Comparison of ENCODE assay signal across 8 cellular contexts in the genomic region with DNA sequence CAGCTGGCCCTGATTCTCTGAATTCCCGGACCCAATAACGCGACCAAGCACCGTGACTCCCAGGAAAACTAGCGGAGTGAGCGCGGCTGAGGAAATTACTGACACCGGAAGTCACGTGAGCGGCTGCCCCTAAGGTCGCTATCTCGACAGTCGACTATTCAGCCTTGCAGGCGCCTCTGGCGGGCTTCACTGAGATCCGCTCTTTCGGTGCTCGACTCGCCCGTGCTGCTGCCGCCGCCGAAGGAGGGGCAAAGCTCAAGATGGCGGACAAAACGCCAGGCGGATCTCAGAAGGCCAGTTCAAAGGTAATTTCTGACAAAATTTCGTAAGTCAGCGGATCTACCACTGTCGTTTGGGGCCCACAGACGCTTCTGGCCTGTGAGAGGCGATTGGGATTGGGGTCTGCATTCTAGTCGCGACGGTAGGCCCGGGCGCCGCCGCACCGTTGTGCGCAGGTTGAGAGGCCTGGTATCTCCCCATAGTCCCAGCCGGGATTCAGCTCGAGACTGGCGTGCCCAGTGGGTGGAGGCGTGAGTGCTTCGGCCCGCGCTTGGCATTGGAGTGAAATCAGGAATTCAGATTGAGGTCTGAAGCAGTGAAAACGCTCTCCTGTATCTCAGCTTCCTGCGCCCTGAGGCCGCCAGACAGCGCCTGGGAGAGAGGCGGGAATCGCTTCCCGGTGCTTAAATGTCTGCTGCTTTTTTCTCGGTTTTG. TPM values are rescaled to one million over a fixed set of nuclear protein-coding genes. Genes with fewer than 3 reads are reported as not detected.
DNase-seq lines count a peak whose midpoint lies in the region; ATAC-seq, FAIRE-seq and TF ChIP-seq lines count a peak whose summit lies in the region.

A gene (plus strand): TSS at position 202 of the 714 bp plus-strand sequence. CDS start 59 bp downstream, at position 261.

- H3K79me1 ChIP-seq in H1 (ENCODE audit: low read depth, low read length) = no peaks in the 10 kb centered on the region; the same call in 1 of the 2 replicates
- H3K79me1 ChIP-seq in mesenchymal stem cell (replicated peaks; ENCODE audit: low read length, poor library complexity, severe bottlenecking) = peaks cover 2% of the 10 kb centered on the region

- peak within 1 kb of the TSS; percentile 81 to 99 (median 90) for H3K4me3 ChIP-seq in H1 (ENCODE audit: extremely low read depth in 1 of 4, insufficient read depth in 2 of 4, low read depth in 3 of 4, low read length in 4 of 4)
- peak within 1 kb of the TSS; percentile 83 to 98 for H3K4me3 ChIP-seq in mesenchymal stem cell (ENCODE audit: insufficient read depth in 1 of 2, low read depth in 1 of 2, low read length in 2 of 2)

- H3K4ac ChIP-seq in H1 (replicated peaks; ENCODE audit: insufficient read length, low read depth, low read length) (peak within 1 kb of the TSS; percentile 61), mesenchymal stem cell (ENCODE audit: low read depth in 1 of 2, low read length in 2 of 2) (peak within 1 kb of the TSS; percentile 75 to 91)

- DNase-seq in COLO829 (ENCODE audit: low spot score) (peak; percentile 99), HTR-8/SVneo (ENCODE audit: insufficient read length, low spot score) (peak; percentile 94), NOMO-1 treated with dmso at 0.1 percent for 144 hours (lab: John Stamatoyannopoulos, UW; ENCODE audit: unreplicated experiment) (peak; percentile 100), H1 (ENCODE audit: low read depth in 1 of 2, low spot score in 2 of 2) (peak; percentile 86), mesenchymal stem cell (peak; percentile 99)
- peak; percentile 51 to 79 (median 69) for DNase-seq in activated CD8-positive, alpha-beta memory T cell treated with anti-CD3 and anti-CD28 coated beads for 48 hours (ENCODE audit: low read depth in 2 of 3, low spot score in 2 of 3)
- DNase-seq in stimulated activated CD8-positive, alpha-beta memory T cell treated with anti-CD3 and anti-CD28 coated beads, Interleukin-12 subunit alpha, Interleukin-12 subunit beta, amount 100 ng/mL, for 4 hours (ENCODE audit: low read depth) = peak; percentile 84

- H3K27me3 ChIP-seq in H1 (replicated peaks in 1 of 4; ENCODE audit: control insufficient read depth in 3 of 4, extremely low read depth in 1 of 4, insufficient read depth in 3 of 4, low read length in 3 of 4) = no peaks in the 10 kb centered on the region
- no peaks in the 10 kb centered on the region for H3K27me3 ChIP-seq in mesenchymal stem cell (ENCODE audit: control insufficient read depth in 1 of 2, insufficient read depth in 1 of 2, low read length in 2 of 2)

- H2BK5ac ChIP-seq in H1 (ENCODE audit: low read depth, low read length) (peak within 1 kb of the TSS; percentile 97), mesenchymal stem cell (ENCODE audit: low read depth, low read length, poor library complexity, severe bottlenecking) (peak within 1 kb of the TSS; percentile 34)

- H4K5ac ChIP-seq in H1 (ENCODE audit: insufficient read length, low read depth, low read length) = peak within 1 kb of the TSS; percentile 73

- POLR2A ChIA-PET in H1 (lab: Charles Lee; ENCODE audit: partially characterized antibody) = interaction anchor here (0.7 to 3.2 kb wide), 27 partner anchors 9 to 970 kb away, joined by 3 to 25 read pairs (median 3); a partner anchor contains a TSS

- H2AFZ ChIP-seq in H1 (ENCODE audit: low read length) = peak within 1 kb of the TSS; percentile 82; the same call in 1 of the 2 replicates
- H2AFZ ChIP-seq in mesenchymal stem cell (ENCODE audit: low read depth, low read length) = peak within 1 kb of the TSS; percentile 15

- CTCF ChIA-PET in H1 (lab: Charles Lee; ENCODE audit: partially characterized antibody) = interaction anchor here (0.6 to 2.6 kb wide), 7 partner anchors 10 to 652 kb away, joined by 4 to 12 read pairs (median 6); no protein-coding TSS in a partner anchor

- H4K91ac ChIP-seq in H1 (replicated peaks; ENCODE audit: insufficient read length, low read length) (peak within 1 kb of the TSS; percentile 27), mesenchymal stem cell (ENCODE audit: low read length) (peak within 1 kb of the TSS; percentile 62)

- H2AK5ac ChIP-seq in H1 (ENCODE audit: low read depth, low read length) (0 out of 2 replicates have a peak within 1 kb of the TSS, but pooled peaks have one; percentile 24), mesenchymal stem cell (ENCODE audit: low read length, severe bottlenecking) (no peak within 1 kb of the TSS)

- peak within 1 kb of the TSS; percentile 78 to 85 for H3K4me2 ChIP-seq in H1 (ENCODE audit: insufficient read depth in 1 of 2, low read depth in 2 of 2, low read length in 2 of 2)
- H3K4me2 ChIP-seq in mesenchymal stem cell (ENCODE audit: low read length, poor library complexity, severe bottlenecking) = peak within 1 kb of the TSS; percentile 88

- 2% methylated on average over 55 of the region's 55 CpGs; no CpG with 5 or more reads in 1 of the 2 experiments for whole genome bisulfite sequencing in H1 (ENCODE audit: extremely low coverage in 1 of 2, insufficient coverage in 1 of 2, insufficient read length in 1 of 2, insufficient replicate concordance in 2 of 2, low coverage in 1 of 2, low lambda C conversion rate in 2 of 2, missing lambda C conversion rate in 1 of 2), 2 experiments
- WGBS in mesenchymal stem cell = under 1% methylated on average over 54 of the region's 55 CpGs

- H3K27ac ChIP-seq in H1 (ENCODE audit: low read depth, low read length) (peak within 1 kb of the TSS; percentile 89), mesenchymal stem cell (ENCODE audit: low read length, poor library complexity, severe bottlenecking) (peak within 1 kb of the TSS; percentile 99)

- H3K9me3 ChIP-seq in H1 (ENCODE audit: insufficient read depth in 2 of 2, low read depth in 1 of 2, low read length in 1 of 2) (no peaks in the 10 kb centered on the region), mesenchymal stem cell (ENCODE audit: control insufficient read depth, low read length) (no peaks in the 10 kb centered on the region)

- H3K18ac ChIP-seq in H1 (ENCODE audit: extremely low read depth, low read length) (peak within 1 kb of the TSS; percentile 75), mesenchymal stem cell (ENCODE audit: low read depth in 1 of 2, low read length in 2 of 2) (peak within 1 kb of the TSS; percentile 92 to 94)

- H3K79me2 ChIP-seq in H1 (ENCODE audit: control insufficient read depth in 1 of 2, insufficient read depth in 2 of 2, low read length in 2 of 2) = peaks cover 40 to 55% of the 10 kb centered on the region in 2 experiments

- H3K9ac ChIP-seq in H1 (replicated peaks in 1 of 4; ENCODE audit: extremely low read depth in 1 of 4, low read depth in 3 of 4, low read length in 3 of 4) (peak within 1 kb of the TSS; percentile 89 to 98 (median 94)), mesenchymal stem cell (ENCODE audit: low read length) (peak within 1 kb of the TSS; percentile 97)

- H4K8ac ChIP-seq in H1 (ENCODE audit: extremely low read depth, insufficient read depth, low read length) = peak within 1 kb of the TSS; percentile 98
- peak within 1 kb of the TSS; percentile 83 for H4K8ac ChIP-seq in mesenchymal stem cell (ENCODE audit: low read length)

- ATAC-seq in GM21367 (IDR thresholded peaks at IDR 0.05; ENCODE audit: unreplicated experiment) = peak; percentile 79

- peaks cover 2 to 4% of the 10 kb centered on the region in 2 experiments for H4K20me1 ChIP-seq in H1 (replicated peaks in 1 of 2; ENCODE audit: control insufficient read depth in 1 of 2, insufficient read depth in 2 of 2, low read length in 2 of 2)

- FAIRE-seq in HTR-8/SVneo (lab: Jason Lieb, UNC) = peak; percentile 80
- peak; percentile 68 for FAIRE-seq in H1 (lab: Jason Lieb, UNC)

- no peak for TF ChIP-seq CTCF in H1 (IDR thresholded peaks at IDR 0.05; ENCODE audit: control extremely low read depth in 1 of 3, insufficient read depth in 1 of 3, low read depth in 1 of 3, low read length in 3 of 3)

- H3K36me3 ChIP-seq in H1 (ENCODE audit: control insufficient read depth in 2 of 4, insufficient read depth in 4 of 4, low read length in 3 of 4) (no peaks in the 10 kb centered on the region), mesenchymal stem cell (ENCODE audit: control insufficient read depth in 1 of 2, insufficient read depth in 2 of 2, low read depth in 1 of 2, low read length in 2 of 2) (no peaks in the 10 kb centered on the region)

- peak within 1 kb of the TSS; percentile 55; the same call in 1 of the 2 replicates for H2BK15ac ChIP-seq in H1 (ENCODE audit: low read length)
- peak within 1 kb of the TSS; percentile 92 for H2BK15ac ChIP-seq in mesenchymal stem cell (ENCODE audit: low read depth, poor library complexity, severe bottlenecking)

- no peak within 1 kb of the TSS for H2BK20ac ChIP-seq in H1 (ENCODE audit: low read length)

- TF ChIP-seq RAD21 in H1 (IDR thresholded peaks at IDR 0.05 in 1 of 2, conservative IDR thresholded peaks at IDR 0.05 in 1 of 2; ENCODE audit: low read depth in 2 of 2, low read length in 2 of 2) = no peak

- peak within 1 kb of the TSS; percentile 59 for H3K56ac ChIP-seq in H1 (replicated peaks; ENCODE audit: insufficient read length, low read depth, low read length)

- H3K23ac ChIP-seq in H1 (ENCODE audit: insufficient read length) (no peak within 1 kb of the TSS), mesenchymal stem cell (ENCODE audit: low read length in 2 of 2) (peak within 1 kb of the TSS in 1 of 2 experiments; percentile 56)

- peak within 1 kb of the TSS; percentile 84; the same call in 1 of the 2 replicates for H2BK12ac ChIP-seq in H1 (ENCODE audit: low read depth, low read length)
- no peak within 1 kb of the TSS for H2BK12ac ChIP-seq in mesenchymal stem cell (ENCODE audit: low read length in 2 of 2)

- peak in 1 of 2 experiments; percentile 83; a peak in 1 of 3 replicates for TF ChIP-seq EP300 in H1 (IDR thresholded peaks at IDR 0.05; ENCODE audit: borderline replicate concordance in 1 of 2, low read depth in 2 of 2, low read length in 2 of 2)

- peak; percentile 86 to 92 for TF ChIP-seq POLR2A in H1 (IDR thresholded peaks at IDR 0.05; ENCODE audit: control extremely low read depth in 1 of 2, low read depth in 2 of 2, low read length in 2 of 2)

- H3K14ac ChIP-seq in H1 (ENCODE audit: insufficient read length) = no peak within 1 kb of the TSS
- H3K14ac ChIP-seq in mesenchymal stem cell (ENCODE audit: low read length in 2 of 2) = peak within 1 kb of the TSS in 1 of 2 experiments; percentile 44

- peaks cover 0 to 4% (median 2%) of the 10 kb centered on the region in 4 experiments; a peak in 2 of 7 replicates for H3K4me1 ChIP-seq in H1 (replicated peaks in 1 of 4; ENCODE audit: control insufficient read depth in 3 of 4, insufficient read depth in 4 of 4, low read length in 3 of 4)
- peaks cover 8% of the 10 kb centered on the region for H3K4me1 ChIP-seq in mesenchymal stem cell (ENCODE audit: control insufficient read depth, insufficient read depth, low read depth, low read length)

- peaks cover 7% of the 10 kb centered on the region; the same call in 1 of the 2 replicates for H3K23me2 ChIP-seq in H1 (ENCODE audit: low read depth, low read length)

- H2BK120ac ChIP-seq in H1 (replicated peaks; ENCODE audit: low read depth, low read length) (no peak within 1 kb of the TSS), mesenchymal stem cell (ENCODE audit: low read depth, low read length) (peak within 1 kb of the TSS; percentile 21)

RNA-seq across cellular contexts. Expression of the gene that starts here (rescaled TPM):
- 160 and 167 TPM in 2 replicates for total RNA-seq in H1 (2021; fragmentation: NEBNext Ultra II Directional; extraction: Animal tissue kit (Norgen Biotek cat#: 25700))
- 14.4 and 22.2 TPM in 2 replicates for polyA plus RNA-seq in H1 (2011; rRNA removed)
- polyA plus RNA-seq in H1 (2011; cell fraction: cytosol; rRNA removed) = 39.7 TPM
- polyA plus RNA-seq in H1 (2011; cell fraction: nucleus; rRNA removed) = 33.7 TPM
- 63.6 to 190 TPM (median 81.1 TPM) in 4 replicates for polyA plus RNA-seq in H1 (2012, experiment 1 of 2)
- polyA plus RNA-seq in H1 (2012, experiment 2 of 2) = 7.5 TPM
- 168 TPM for polyA plus RNA-seq in H1 (2013, experiment 1 of 2)
- 146 TPM for polyA plus RNA-seq in H1 (2013, experiment 2 of 2)
- polyA minus RNA-seq in H1 (2011; rRNA and poly(A)+ RNA removed) = 86.4 and 112 TPM in 2 replicates
- polyA minus RNA-seq in H1 (2011; cell fraction: cytosol; rRNA and poly(A)+ RNA removed) = 52.3 TPM
- polyA minus RNA-seq in H1 (2011; cell fraction: nucleus; rRNA and poly(A)+ RNA removed) = 151 TPM
- polyA plus RNA-seq in mesenchymal stem cell (2013, experiment 1 of 2) = 51.1 TPM
- polyA plus RNA-seq in mesenchymal stem cell (2013, experiment 2 of 2) = 49.3 TPM

Comparison
In these comparisons a context has a peak if more than half of its experiments do, and no peak if none do; other contexts are left out.
1. Peak in every context shown above with its lines: DNase-seq, ATAC-seq, H3K4me3 ChIP-seq and H3K27ac ChIP-seq.